8 cellular contexts compared by ENCODE assay signal in the genomic region with DNA sequence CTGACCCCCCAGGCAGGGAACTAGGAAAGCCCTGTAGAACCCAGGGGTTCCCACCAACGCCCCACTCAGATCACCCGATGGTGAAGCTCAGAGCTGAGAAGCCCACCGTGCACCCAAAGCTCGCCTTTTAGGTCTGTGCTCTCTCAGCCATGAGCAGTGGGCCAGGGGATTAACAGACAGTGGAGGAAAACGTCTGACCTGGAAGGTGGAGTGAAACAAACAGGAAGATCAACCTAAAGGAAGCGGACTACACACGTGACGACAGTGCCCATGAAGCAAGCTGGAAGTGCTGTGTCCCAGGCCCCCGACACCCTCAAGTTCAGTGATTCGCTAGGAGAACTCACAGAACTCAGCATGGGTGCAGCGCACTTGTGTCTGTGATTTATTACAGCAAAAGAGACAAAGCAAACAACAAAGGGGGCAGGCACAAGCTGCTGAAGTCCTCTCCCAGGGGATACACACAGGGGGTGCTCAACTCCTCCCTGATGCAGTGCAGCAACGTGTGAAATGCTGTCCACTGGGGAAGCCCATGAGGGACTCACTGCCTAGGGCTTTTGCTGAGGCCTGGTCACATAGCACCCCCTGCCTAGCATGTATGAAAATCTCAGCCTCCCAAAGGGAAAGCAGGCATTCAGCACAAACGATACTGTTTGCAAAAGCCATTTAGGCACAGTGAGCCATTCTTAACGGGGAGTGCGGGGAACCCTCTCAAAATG. TPM values are rescaled to one million over a fixed set of nuclear protein-coding genes. Genes with fewer than 3 reads are reported as not detected.
A peak's percentile ranks its signal among the peaks of the same experiment; 100 is the strongest.
DNase-seq lines count a peak whose midpoint lies in the region; ATAC-seq and TF ChIP-seq lines count a peak whose summit lies in the region.

No MANE protein-coding gene starts in this region.

- H3F3A ChIP-seq in smooth muscle cell (ENCODE audit: low read depth): no peaks in the 10 kb centered on the region

- intact Hi-C loops in esophagus muscularis mucosa (cut with DNase I): no loop called here

- peak; percentile 15 for TF ChIP-seq CTCF in smooth muscle cell (IDR thresholded peaks at IDR 0.05; ENCODE audit: borderline replicate concordance, insufficient read depth, poor library complexity, severe bottlenecking)
- no peak for TF ChIP-seq CTCF in esophagus muscularis mucosa (IDR thresholded peaks at IDR 0.05)

- H3K4me1 ChIP-seq in smooth muscle cell (ENCODE audit: low read depth): no peaks in the 10 kb centered on the region
- H3K4me1 ChIP-seq in esophagus muscularis mucosa: peaks cover 0 to 10% (median 4%) of the 10 kb centered on the region in 4 donors

- H3K9ac ChIP-seq in smooth muscle cell (ENCODE audit: low read depth): no peak overlapping the region

- H4K20me1 ChIP-seq in smooth muscle cell (ENCODE audit: low read depth): no peaks in the 10 kb centered on the region

- H3K36me3 ChIP-seq in smooth muscle cell (ENCODE audit: low read depth): no peaks in the 10 kb centered on the region
- H3K36me3 ChIP-seq in esophagus muscularis mucosa: no peaks in the 10 kb centered on the region

- H3K9me3 ChIP-seq in smooth muscle cell (replicated peaks; ENCODE audit: low read depth) (no peaks in the 10 kb centered on the region), esophagus muscularis mucosa (no peaks in the 10 kb centered on the region)

- no peak for TF ChIP-seq POLR2A in esophagus muscularis mucosa (IDR thresholded peaks at IDR 0.05; ENCODE audit: low read depth)

- no peak overlapping the region for H3K4me2 ChIP-seq in smooth muscle cell

- H3K4me3 ChIP-seq in smooth muscle cell (no peak overlapping the region), esophagus muscularis mucosa (no peak overlapping the region)

- in situ Hi-C loops in ACHN (cut with HindIII; ENCODE audit: low pct_ligation_motif_present, low pct_unique_long_range_greater_than_20kb, low sequenced_read_pairs): no loop called here

- TF ChIP-seq EP300 in esophagus muscularis mucosa (IDR thresholded peaks at IDR 0.05): no peak

- ATAC-seq in GM21737 (IDR thresholded peaks at IDR 0.05; ENCODE audit: unreplicated experiment): no peak

- H2AFZ ChIP-seq in smooth muscle cell (ENCODE audit: low read depth): no peak overlapping the region

- WGBS in smooth muscle cell (ENCODE audit: low lambda C conversion rate): 75% methylated on average over 15 of the region's 15 CpGs
- WGBS in esophagus muscularis mucosa: 74% methylated on average over 15 of the region's 15 CpGs

- H3K79me2 ChIP-seq in smooth muscle cell (ENCODE audit: low read depth): no peaks in the 10 kb centered on the region

- DNase-seq in ACHN (peak; percentile 33), GM03348 (ENCODE audit: low spot score) (peak; percentile 28), OCI-M1 (lab: John Stamatoyannopoulos, UW) (peak; percentile 41), fibroblast of gingiva (ENCODE audit: low read depth) (peak; percentile 13), smooth muscle cell (lab: John Stamatoyannopoulos, UW; ENCODE audit: unreplicated experiment) (no peak), esophagus muscularis mucosa (ENCODE audit: extremely low spot score) (no peak), T-helper 9 cell (no peak)

- H3K27ac ChIP-seq in smooth muscle cell (ENCODE audit: low read depth) (no peak overlapping the region), esophagus muscularis mucosa (replicated peaks in 1 of 4) (no peak overlapping the region)

- H3K27me3 ChIP-seq in smooth muscle cell (ENCODE audit: low read depth) (no peaks in the 10 kb centered on the region), esophagus muscularis mucosa (no peaks in the 10 kb centered on the region)

RNA-seq across cellular contexts. Expression of a gene that starts 43.5 kb away (rescaled TPM):
- total RNA-seq in smooth muscle cell (0.49 and 0.67 TPM in 2 replicates), esophagus muscularis mucosa (1 to 10 TPM in 1 of 4 donors, under 1 TPM in 3; 0.19 to 1.2 (median 0.47) TPM)
- polyA plus RNA-seq in smooth muscle cell: 0.85 and 0.89 TPM in 2 replicates

RNA-seq across cellular contexts. Expression of a gene that starts 50.7 kb away (rescaled TPM):
- not detected in 2 replicates for total RNA-seq in smooth muscle cell
- 0.26 TPM in 1 of 2 replicates, not detected in the other for polyA plus RNA-seq in smooth muscle cell
- 10 to 100 TPM in 1 of 4 donors, 1 to 10 TPM in 3; 5.8 to 15.8 (median 7.9) TPM for total RNA-seq in esophagus muscularis mucosa

Comparison
In these comparisons a context has a peak if more than half of its experiments do, and no peak if none do; other contexts are left out.
1. DNase-seq: peak in ACHN (single experiment), GM03348 (single experiment), OCI-M1 (single experiment) and fibroblast of gingiva (single experiment); none in smooth muscle cell (single experiment), esophagus muscularis mucosa (single experiment) and T-helper 9 cell (single experiment).